8 cellular contexts compared by ENCODE assay signal in genomic region chr4:119454491-119455270, GRCh38.
DNase-seq lines count a peak whose midpoint lies in the region; ATAC-seq and TF ChIP-seq lines count a peak whose summit lies in the region.
"Not testable (repeated sequence)": the region's sequence is repeated elsewhere in the genome, so short reads cannot be mapped to it uniquely, and the experiment has no call there.

No MANE protein-coding gene starts in this region.

- H3K27me3 ChIP-seq in OCI-LY1 (ENCODE audit: insufficient read depth, low read length); mononuclear cell (ENCODE audit: insufficient read depth, low read length): not testable (repeated sequence)

- not testable (repeated sequence) for TF ChIP-seq CTCF in OCI-LY1 (IDR thresholded peaks at IDR 0.05; ENCODE audit: low read length)
- peak; percentile 23 for TF ChIP-seq CTCF in epithelial cell of esophagus (IDR thresholded peaks at IDR 0.05; ENCODE audit: insufficient read depth, low read depth, low read length, missing control alignments)

- not testable (repeated sequence) for H3K4me1 ChIP-seq in OCI-LY1 (ENCODE audit: insufficient read depth, low read length, severe bottlenecking); mononuclear cell (ENCODE audit: insufficient read depth, low read length)

- ATAC-seq in GM21526 (IDR thresholded peaks at IDR 0.05; ENCODE audit: low FRiP score, unreplicated experiment): peak; percentile 100

- not testable (repeated sequence) for H3K36me3 ChIP-seq in OCI-LY1 (ENCODE audit: insufficient read depth, low read length)

- peak overlapping the region; percentile 88 for H3K4me3 ChIP-seq in OCI-LY1 (ENCODE audit: low read depth, low read length, poor library complexity, severe bottlenecking)
- peak overlapping the region; percentile 62 for H3K4me3 ChIP-seq in epithelial cell of esophagus (ENCODE audit: low read length)
- H3K4me3 ChIP-seq in mononuclear cell (ENCODE audit: low read length): peak overlapping the region; percentile 62

- H3K79me2 ChIP-seq in OCI-LY1 (ENCODE audit: insufficient read depth, low read length): not testable (repeated sequence)

- H3F3A ChIP-seq in OCI-LY1 (ENCODE audit: insufficient read depth, low read length): not testable (repeated sequence)

- not testable (repeated sequence) for H3K9me3 ChIP-seq in OCI-LY1 (ENCODE audit: low read length); mononuclear cell (ENCODE audit: low read depth, low read length)

- H2AFZ ChIP-seq in OCI-LY1 (ENCODE audit: low read length): not testable (repeated sequence)

- H3K9me2 ChIP-seq in OCI-LY1 (ENCODE audit: low read depth, low read length): not testable (repeated sequence)

- not testable (repeated sequence) for H4K20me1 ChIP-seq in OCI-LY1 (ENCODE audit: insufficient read depth, low read length)

- H3K27ac ChIP-seq in OCI-LY1 (ENCODE audit: low read depth, low read length, poor library complexity, severe bottlenecking): peak overlapping the region; percentile 81

- DNase-seq in DMS 273 treated with DMSO at 0.1 percent for 48 hours (lab: John Stamatoyannopoulos, UW): peak; percentile 75
- peak; percentile 71 for DNase-seq in HuH-7 (ENCODE audit: low spot score)
- DNase-seq in activated T-cell treated with anti-CD3 and anti-CD28 coated beads for 24 hours (ENCODE audit: low read depth): peak; percentile 97
- peak; percentile 97 for DNase-seq in epithelial cell of esophagus (ENCODE audit: low read depth)
- peak; percentile 92 to 96 for DNase-seq in stimulated activated CD8-positive, alpha-beta memory T cell treated with anti-CD3 and anti-CD28 coated beads, Interleukin-2, amount 100 ng/mL, for 48 hours (ENCODE audit: low read depth in 2 of 2)

- H3K4me2 ChIP-seq in OCI-LY1 (ENCODE audit: low read length): peak overlapping the region; percentile 85

- H3K9ac ChIP-seq in OCI-LY1 (ENCODE audit: low read length): peak overlapping the region; percentile 91

Comparison
In these comparisons a context has a peak if more than half of its experiments do, and no peak if none do; other contexts are left out.
1. Peak in every context shown above with its lines: DNase-seq, ATAC-seq, H3K4me3 ChIP-seq and H3K27ac ChIP-seq.